ENCODE assay signal across 1 cellular context in genomic region chr17:7572588-7573323, GRCh38.
TF ChIP-seq lines count a peak whose summit lies in the region.

No MANE protein-coding gene starts in this region.

TF ChIP-seq in H1, 55 proteins besides CTCF, POLR2A, EP300 and RAD21 (continued from another document):
- TF ChIP-seq BRCA1 (IDR thresholded peaks at IDR 0.05; ENCODE audit: low read depth, low read length) (no peak), BACH1 (IDR thresholded peaks at IDR 0.05; ENCODE audit: low read length) (no peak), NRF1 (IDR thresholded peaks at IDR 0.05; ENCODE audit: low read depth, low read length) (no peak; the same call in 1 of the 2 replicates), JUN (IDR thresholded peaks at IDR 0.05; ENCODE audit: low read depth, low read length) (no peak), ATF2 (IDR thresholded peaks at IDR 0.05; ENCODE audit: low read length) (peak; percentile 56), SAP30 (IDR thresholded peaks at IDR 0.05; ENCODE audit: insufficient read depth, insufficient replicate concordance, low read length) (no peak), RFX5 (IDR thresholded peaks at IDR 0.05; ENCODE audit: borderline replicate concordance, low read depth, low read length) (no peak), SP2 (IDR thresholded peaks at IDR 0.05; ENCODE audit: low read length) (peak; percentile 96), KDM5A (IDR thresholded peaks at IDR 0.05; ENCODE audit: low read length) (no peak), CHD1 (IDR thresholded peaks at IDR 0.05; ENCODE audit: low read depth, low read length) (peak; percentile 70; the same call in 1 of the 2 replicates), USF2 (IDR thresholded peaks at IDR 0.05; ENCODE audit: low read length) (no peak), POU5F1 (IDR thresholded peaks at IDR 0.05; ENCODE audit: low read depth, low read length) (no peak), SRF (IDR thresholded peaks at IDR 0.05; ENCODE audit: low read depth, low read length) (no peak), BCL11A (IDR thresholded peaks at IDR 0.05; ENCODE audit: low read depth in 2 of 2, low read length in 2 of 2) (no peak), GTF2F1 (IDR thresholded peaks at IDR 0.05; ENCODE audit: borderline replicate concordance, low read depth, low read length) (peak; percentile 97), RXRA (IDR thresholded peaks at IDR 0.05; ENCODE audit: insufficient read depth, low read depth, low read length) (no peak), MAX (IDR thresholded peaks at IDR 0.05) (no peak), EGR1 (IDR thresholded peaks at IDR 0.05; ENCODE audit: borderline replicate concordance, low read depth, low read length) (no peak), CHD2 (IDR thresholded peaks at IDR 0.05; ENCODE audit: low read length) (peak; percentile 96), ASH2L (IDR thresholded peaks at IDR 0.05; ENCODE audit: low read length) (peak; percentile 44), CBX8 (IDR thresholded peaks at IDR 0.05; ENCODE audit: borderline replicate concordance, low read depth, low read length) (no peak), JUND (IDR thresholded peaks at IDR 0.05; ENCODE audit: low read length) (no peak), CREB1 (IDR thresholded peaks at IDR 0.05) (peak; percentile 95), SUZ12 (IDR thresholded peaks at IDR 0.05; ENCODE audit: low read length) (no peak), KDM1A (IDR thresholded peaks at IDR 0.05; ENCODE audit: borderline replicate concordance, low read length) (no peak), TEAD4 (IDR thresholded peaks at IDR 0.05; ENCODE audit: low read depth, low read length) (no peak), CBX5 (IDR thresholded peaks at IDR 0.05; ENCODE audit: low read depth, low read length) (no peak), E2F6 (IDR thresholded peaks at IDR 0.05) (no peak), MAFK (IDR thresholded peaks at IDR 0.05; ENCODE audit: low read depth, low read length) (no peak), SIN3A (conservative IDR thresholded peaks at IDR 0.05 in 1 of 2, IDR thresholded peaks at IDR 0.05 in 1 of 2; ENCODE audit: low read depth in 1 of 2, low read length in 2 of 2) (peak in 1 of 2 experiments; percentile 65; a peak in 1 of 4 replicates), TBP (IDR thresholded peaks at IDR 0.05; ENCODE audit: low read depth, low read length) (peak; percentile 97), SIRT6 (IDR thresholded peaks at IDR 0.05; ENCODE audit: low read length) (no peak), RBBP5 (IDR thresholded peaks at IDR 0.05; ENCODE audit: borderline replicate concordance, low read depth, low read length) (no peak), ATF3 (IDR thresholded peaks at IDR 0.05; ENCODE audit: insufficient read depth, low read depth, low read length) (no peak), TAF1 (IDR thresholded peaks at IDR 0.05; ENCODE audit: low read depth, low read length) (peak; percentile 99), FOSL1 (IDR thresholded peaks at IDR 0.05; ENCODE audit: insufficient read depth, low read depth, low read length) (no peak), SP4 (IDR thresholded peaks at IDR 0.05; ENCODE audit: low read length) (peak; percentile 78), KDM4A (IDR thresholded peaks at IDR 0.05; ENCODE audit: low read depth, low read length, severe bottlenecking) (no peak), HDAC2 (IDR thresholded peaks at IDR 0.05; ENCODE audit: borderline replicate concordance in 1 of 2, low read depth in 2 of 2, low read length in 2 of 2) (no peak), PHF8 (conservative IDR thresholded peaks at IDR 0.05; ENCODE audit: low read depth, low read length) (peak; percentile 96), CTBP2 (IDR thresholded peaks at IDR 0.05; ENCODE audit: borderline replicate concordance, insufficient read depth, insufficient read length, low read length) (no peak), CHD7 (IDR thresholded peaks at IDR 0.05; ENCODE audit: insufficient replicate concordance, low read length) (no peak), GABPA (IDR thresholded peaks at IDR 0.05; ENCODE audit: borderline replicate concordance, insufficient read depth, low read length) (peak; percentile 79; the same call in 1 of the 2 replicates), TCF12 (IDR thresholded peaks at IDR 0.05; ENCODE audit: low read depth, low read length) (no peak), TAF7 (optimal IDR thresholded peaks at IDR 0.05; ENCODE audit: borderline replicate concordance, low read depth, low read length) (peak; percentile 98), EZH2 (IDR thresholded peaks at IDR 0.05; ENCODE audit: low read depth, low read length, severe bottlenecking) (no peak), YY1 (IDR thresholded peaks at IDR 0.05; ENCODE audit: low read depth, low read length) (no peak), RNF2 (IDR thresholded peaks at IDR 0.05; ENCODE audit: borderline replicate concordance, low read depth, low read length, missing control alignments, poor library complexity, severe bottlenecking) (no peak), NANOG (IDR thresholded peaks at IDR 0.05; ENCODE audit: insufficient read depth, low read depth, low read length, poor library complexity, severe bottlenecking) (no peak), HDAC6 (IDR thresholded peaks at IDR 0.05; ENCODE audit: low read depth, low read length) (no peak), SP1 (IDR thresholded peaks at IDR 0.05; ENCODE audit: low read depth, low read length) (peak; percentile 99), ZNF274 (IDR thresholded peaks at IDR 0.05; ENCODE audit: borderline replicate concordance, extremely low read depth, low read length) (no peak), SIX5 (IDR thresholded peaks at IDR 0.05; ENCODE audit: low read depth, low read length) (no peak)
